Comparison of ENCODE assay signal across 22 cellular contexts in genomic region chr2:157036715-157037114, GRCh38.
"Had no signal": no experiment of that assay in that cellular context is flagged by ENCODE, and none has a peak within 500 bp of the region (broad histone marks: within the 10 kb centered on the region; RNA-seq: fewer than 3 reads in every experiment).

No MANE protein-coding gene starts in this region.

- H3K4me3 ChIP-seq: MG63 had no signal

- H3K36me3 ChIP-seq: MG63 had no signal

- DNase-seq: Karpas-422; KG1; MG63; NCI-H1092; NCI-H1105 treated with DMSO at 0.1 percent for 48 hours; NCI-H1417 treated with DMSO at 0.1 percent for 48 hours; NCI-H146; NCI-H1694 treated with DMSO at 0.1 percent for 48 hours; NCI-H1930; NCI-H2081 treated with DMSO at 0.1 percent for 48 hours; NCI-H2171; NCI-H226; NCI-H446; NCI-H510A; NCI-H524 treated with DMSO at 0.1 percent for 48 hours; NCI-H69; NCI-H774; NK-92 treated with Interleukin-12 subunit alpha and Interleukin-12 subunit beta, amount 100 ng/mL, for 24 hours; PC-3; SHP77 had no signal

- H3K27ac ChIP-seq: RWPE1 had no signal

- H3K27me3 ChIP-seq: MG63 had no signal

- ATAC-seq: Panc1, PC-3 had no signal
